Comparison of ENCODE assay signal across 18 cellular contexts in genomic region chr1:201276891-201277290, GRCh38. TPM values are rescaled to one million over a fixed set of nuclear protein-coding genes. Genes with fewer than 3 reads are reported as not detected.
DNase-seq lines count a peak whose midpoint lies in the region; ATAC-seq, FAIRE-seq and TF ChIP-seq lines count a peak whose summit lies in the region.
"Had no signal": no experiment of that assay in that cellular context is flagged by ENCODE, and none has a peak within 500 bp of the region (broad histone marks: within the 10 kb centered on the region; RNA-seq: fewer than 3 reads in every experiment).

No MANE protein-coding gene starts in this region.

- no peak for TF ChIP-seq POLR2A in lower leg skin (IDR thresholded peaks at IDR 0.05)

- TF ChIP-seq CTCF in Calu3 (IDR thresholded peaks at IDR 0.05; ENCODE audit: unreplicated experiment): no peak
- no peak for TF ChIP-seq CTCF in bronchial epithelial cell (IDR thresholded peaks at IDR 0.05; ENCODE audit: insufficient read depth, low read length, severe bottlenecking)
- TF ChIP-seq CTCF in foreskin keratinocyte (conservative IDR thresholded peaks at IDR 0.05): no peak
- TF ChIP-seq CTCF in lower leg skin (IDR thresholded peaks at IDR 0.05): no peak

- WGBS in small intestine, 3 donors: 64 to 80% (median 70%) methylated on average over 4 to 6 of the region's 6 CpGs
- 46 to 59% methylated on average over 5 to 6 of the region's 6 CpGs for WGBS in lower leg skin, 2 donors

- H3K27ac Mint-ChIP-seq in Calu3 (ENCODE audit: unreplicated experiment): no peak overlapping the region
- H3K27ac Mint-ChIP-seq: CD4-positive, CD25-positive, alpha-beta regulatory T cell had no signal

- H3K27ac ChIP-seq in foreskin keratinocyte: peak overlapping the region; percentile 93
- H3K27ac ChIP-seq in small intestine (ENCODE audit: low read depth in 1 of 2, low read length in 1 of 2): no peak overlapping the region

- peaks cover 6% of the 10 kb centered on the region for H3K36me3 Mint-ChIP-seq in Calu3 (ENCODE audit: insufficient read depth, unreplicated experiment)
- H3K36me3 Mint-ChIP-seq: CD4-positive, CD25-positive, alpha-beta regulatory T cell had no signal

- FAIRE-seq in bronchial epithelial cell (lab: Jason Lieb, UNC) (no peak), small intestine (lab: Jason Lieb, UNC) (no peak)
- FAIRE-seq: HepG2 had no signal

- H3K9me3 ChIP-seq in small intestine (ENCODE audit: control insufficient read depth, low read depth): no peaks in the 10 kb centered on the region
- H3K9me3 ChIP-seq: Caco-2, MG63 had no signal

- CTCF ChIA-PET in Calu3 (lab: Charles Lee): interaction anchor here (0.6 to 1.8 kb wide), 6 partner anchors 10 to 396 kb away, joined by 3 to 4 read pairs (median 4); no protein-coding TSS in a partner anchor

- H3K4me3 ChIP-seq in bronchial epithelial cell (ENCODE audit: low read depth, low read length) (no peak overlapping the region), small intestine (ENCODE audit: low read depth in 1 of 2, low read length in 2 of 2) (no peak overlapping the region), lower leg skin (ENCODE audit: low read depth, poor library complexity, severe bottlenecking) (no peak overlapping the region)
- H3K4me3 ChIP-seq: MG63 had no signal

- H3K27me3 Mint-ChIP-seq in Calu3 (ENCODE audit: unreplicated experiment): no peaks in the 10 kb centered on the region

- ATAC-seq in foreskin keratinocyte: peak; percentile 35
- ATAC-seq: HepG2 had no signal

- H3K4me1 Mint-ChIP-seq in Calu3 (ENCODE audit: low read depth, unreplicated experiment): peaks cover 38% of the 10 kb centered on the region
- H3K4me1 Mint-ChIP-seq: CD4-positive, CD25-positive, alpha-beta regulatory T cell had no signal

- no peaks in the 10 kb centered on the region for H3K27me3 ChIP-seq in bronchial epithelial cell (ENCODE audit: control insufficient read depth, insufficient read depth, low read length)
- H3K27me3 ChIP-seq in foreskin keratinocyte: no peaks in the 10 kb centered on the region
- H3K27me3 ChIP-seq in small intestine (ENCODE audit: control insufficient read depth in 2 of 2, insufficient read depth in 2 of 2, low read length in 2 of 2): peaks cover 0 to 7% of the 10 kb centered on the region in 2 donors
- H3K27me3 ChIP-seq: MG63 had no signal

- DNase-seq in Calu3 (peak; percentile 34), bronchial epithelial cell (ENCODE audit: low read depth) (peak; percentile 75), foreskin keratinocyte (no peak), small intestine (peak; percentile 37), pons (ENCODE audit: low spot score) (no peak), lower leg skin (ENCODE audit: low spot score in 2 of 2) (no peak), dedifferentiated amniotic fluid mesenchymal stem cell (ENCODE audit: extremely low spot score) (no peak), NCI-H82 treated with DMSO at 0.1 percent for 48 hours (lab: John Stamatoyannopoulos, UW; ENCODE audit: unreplicated experiment) (no peak)
- DNase-seq: Caco-2; CD4-positive, CD25-positive, alpha-beta regulatory T cell; EL; GOT3; MG63; NCI-H1092; NCI-H146; NCI-H2081 treated with DMSO at 0.1 percent for 48 hours; NCI-H524 had no signal

- H3K36me3 ChIP-seq in bronchial epithelial cell (ENCODE audit: control insufficient read depth, insufficient read depth, low read length): no peaks in the 10 kb centered on the region
- H3K36me3 ChIP-seq in small intestine (ENCODE audit: control insufficient read depth in 2 of 2, insufficient read depth in 2 of 2, low read length in 2 of 2): no peaks in the 10 kb centered on the region
- H3K36me3 ChIP-seq: MG63 had no signal

- H3K9me3 Mint-ChIP-seq in Calu3 (ENCODE audit: low read depth, unreplicated experiment): no peaks in the 10 kb centered on the region

- H3K4me3 Mint-ChIP-seq in Calu3 (ENCODE audit: low read depth, unreplicated experiment): no peak overlapping the region
- H3K4me3 Mint-ChIP-seq: CD4-positive, CD25-positive, alpha-beta regulatory T cell had no signal

- BruUV-seq in Calu3 (replicated peaks; lab: Mats Ljungman, UMichigan): no TSS peak

- intact Hi-C loops in Calu3 (cut with micrococcal nuclease; ENCODE audit: unreplicated experiment): no loop called here
- intact Hi-C loops in lower leg skin (cut with DNase I; ENCODE audit: low total_unique reads): no loop called here

- peaks cover 30% of the 10 kb centered on the region for H3K4me1 ChIP-seq in foreskin keratinocyte
- peaks cover 0 to 5% of the 10 kb centered on the region in 2 donors for H3K4me1 ChIP-seq in small intestine (ENCODE audit: control insufficient read depth in 2 of 2, insufficient read depth in 1 of 2, low read depth in 1 of 2, low read length in 1 of 2)
- H3K4me1 ChIP-seq: Caco-2 had no signal

RNA-seq across cellular contexts. Expression of gene PKP1, which starts 6.4 kb away (rescaled TPM):
- total RNA-seq in Calu3 (2022) (0.09 and 0.17 TPM in 2 replicates), bronchial epithelial cell (117 and 337 TPM in 2 replicates), foreskin keratinocyte (153 and 171 TPM in 2 replicates), lower leg skin (1,000 to 10,000 TPM in 1 of 4 donors, 100 to 1,000 TPM in 3; 928 to 1,274 (median 961) TPM)
- polyA plus RNA-seq in foreskin keratinocyte (92.5 and 104 TPM in 2 replicates), small intestine (under 1 TPM; 0.27 to 0.69 (median 0.45) TPM)
- total RNA-seq: Caco-2; CD4-positive, CD25-positive, alpha-beta regulatory T cell; HepG2 had no signal
- polyA plus RNA-seq: CD4-positive, CD25-positive, alpha-beta regulatory T cell; HepG2 had no signal

Comparison
In these comparisons a context has a peak if more than half of its experiments do, and no peak if none do; other contexts are left out.
1. DNase-seq: peak in Calu3 (single experiment), bronchial epithelial cell (single experiment) and small intestine (single experiment); none in foreskin keratinocyte (0 of 2), pons (single experiment), lower leg skin (0 of 2), dedifferentiated amniotic fluid mesenchymal stem cell (single experiment) and NCI-H82 treated with DMSO at 0.1 percent for 48 hours (single experiment).
2. RNA of gene PKP1, which starts 6.4 kb away (total RNA-seq): 928 to 1,274 TPM in lower leg skin, 153 to 171 TPM in foreskin keratinocyte and 117 to 337 TPM in bronchial epithelial cell; 0.09 to 0.17 TPM in Calu3; every median in the first group is over 100 times any median in the second.